8 cellular contexts compared by ENCODE assay signal in genomic region chr3:49276475-49277356, GRCh38. TPM values are rescaled to one million over a fixed set of nuclear protein-coding genes. Genes with fewer than 3 reads are reported as not detected.
DNase-seq lines count a peak whose midpoint lies in the region; ATAC-seq lines count a peak whose summit lies in the region.

TSS of gene C3orf62 (minus strand) at chr3:49277232. CDS start at chr3:49276872, 360 bp downstream.

- ATAC-seq in GM19023 (IDR thresholded peaks at IDR 0.05; ENCODE audit: unreplicated experiment), result peak; percentile 78
- peak; percentile 88 for ATAC-seq in effector memory CD8-positive, alpha-beta T cell (replicated peaks)

- H3K9me3 Mint-ChIP-seq in effector memory CD8-positive, alpha-beta T cell, result no peaks in the 10 kb centered on the region

- H3K4me1 Mint-ChIP-seq in effector memory CD8-positive, alpha-beta T cell (ENCODE audit: low read depth in 2 of 2), result peaks cover 16 to 22% of the 10 kb centered on the region in 2 donors

- DNase-seq in M059J (ENCODE audit: low read depth) (peak; percentile 79), medulla oblongata (ENCODE audit: extremely low spot score) (peak; percentile 78), NCI-H2227 (lab: John Stamatoyannopoulos, UW; ENCODE audit: unreplicated experiment) (no peak), NCI-H1694 treated with DMSO at 0.1 percent for 48 hours (lab: John Stamatoyannopoulos, UW) (no peak)
- DNase-seq in activated CD8-positive, alpha-beta memory T cell treated with anti-CD3 and anti-CD28 coated beads for 4 hours (ENCODE audit: low read depth in 2 of 2), result peak; percentile 42 to 44
- DNase-seq in effector memory CD8-positive, alpha-beta T cell, result peak; percentile 50 to 56 (median 53)
- DNase-seq in stimulated activated CD4-positive, alpha-beta T cell treated with anti-CD3 and anti-CD28 coated beads, TNF-alpha, amount 100 ng/mL, for 24 hours (ENCODE audit: low read depth in 3 of 3), result peak; percentile 55 to 86 (median 61)

- peak within 1 kb of the TSS; percentile 88 to 94 for H3K27ac Mint-ChIP-seq in effector memory CD8-positive, alpha-beta T cell

- peaks cover 31% of the 10 kb centered on the region for H3K36me3 Mint-ChIP-seq in effector memory CD8-positive, alpha-beta T cell (ENCODE audit: insufficient read depth)

- no peaks in the 10 kb centered on the region for H3K27me3 Mint-ChIP-seq in effector memory CD8-positive, alpha-beta T cell

- H3K4me3 Mint-ChIP-seq in effector memory CD8-positive, alpha-beta T cell, result peak within 1 kb of the TSS; percentile 78 to 88

RNA-seq across cellular contexts. Expression of gene C3orf62, which starts in this region (rescaled TPM):
- total RNA-seq in M059J (2014; rRNA removed; shearing (Covaris generic)), result 0.34 and 4.7 TPM in 2 replicates

Comparison
In these comparisons a context has a peak if more than half of its experiments do, and no peak if none do; other contexts are left out.
1. DNase-seq: peak in M059J (single experiment), activated CD8-positive, alpha-beta memory T cell treated with anti-CD3 and anti-CD28 coated beads for 4 hours (2 of 2), effector memory CD8-positive, alpha-beta T cell (3 of 3), medulla oblongata (single experiment) and stimulated activated CD4-positive, alpha-beta T cell treated with anti-CD3 and anti-CD28 coated beads, TNF-alpha, amount 100 ng/mL, for 24 hours (3 of 3); none in NCI-H2227 (single experiment) and NCI-H1694 treated with DMSO at 0.1 percent for 48 hours (single experiment).